8 cellular contexts compared by ENCODE assay signal in the genomic region with DNA sequence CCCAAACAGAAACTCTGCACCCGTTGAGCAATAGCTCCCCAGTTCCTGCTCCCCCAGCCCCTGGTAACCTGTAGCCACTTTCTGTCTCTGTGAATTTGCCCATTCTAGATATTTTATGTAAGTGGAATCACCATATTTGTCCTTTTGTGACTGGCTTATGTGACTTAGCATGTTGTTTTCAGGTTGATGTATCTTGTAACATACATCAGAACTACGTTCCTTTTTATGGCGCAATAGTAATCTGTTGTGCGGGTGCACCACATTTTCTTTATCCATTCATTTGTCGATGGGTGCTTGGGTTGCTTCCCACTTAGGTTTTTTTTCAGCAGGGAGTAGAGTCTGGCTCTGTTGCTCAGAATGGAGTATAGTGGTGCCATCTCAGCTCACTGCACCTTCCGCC. TPM values are rescaled to one million over a fixed set of nuclear protein-coding genes. Genes with fewer than 3 reads are reported as not detected.
"Had no signal": no experiment of that assay in that cellular context is flagged by ENCODE, and none has a peak within 500 bp of the region (broad histone marks: within the 10 kb centered on the region; RNA-seq: fewer than 3 reads in every experiment).

No MANE protein-coding gene starts in this region.

- H3K9me3 Mint-ChIP-seq: GM23338, IgD-negative memory B cell had no signal

- FAIRE-seq: H1, H54, HTR-8/SVneo had no signal

- H3K4me3 ChIP-seq: GM23338 had no signal

- H3K27ac Mint-ChIP-seq: GM23338, H9, IgD-negative memory B cell had no signal

- H3K4me2 ChIP-seq: GM23338 had no signal

- H2AFZ ChIP-seq: GM23338 had no signal

- DNase-seq: H9, HCEC 1CT had no signal

- ATAC-seq: GM23338 had no signal

- H3K4me3 Mint-ChIP-seq: GM23338, H9, IgD-negative memory B cell had no signal

RNA-seq across cellular contexts. Expression of a gene that starts 49.1 kb away (rescaled TPM):
- total RNA-seq: HT-29 had no signal

RNA-seq across cellular contexts. Expression of a gene that starts 56.1 kb away (rescaled TPM):
- total RNA-seq: GM23338, H1, H9 had no signal
- polyA plus RNA-seq: H1, IgD-negative memory B cell had no signal
